ENCODE assay signal across 8 cellular contexts in the genomic region with DNA sequence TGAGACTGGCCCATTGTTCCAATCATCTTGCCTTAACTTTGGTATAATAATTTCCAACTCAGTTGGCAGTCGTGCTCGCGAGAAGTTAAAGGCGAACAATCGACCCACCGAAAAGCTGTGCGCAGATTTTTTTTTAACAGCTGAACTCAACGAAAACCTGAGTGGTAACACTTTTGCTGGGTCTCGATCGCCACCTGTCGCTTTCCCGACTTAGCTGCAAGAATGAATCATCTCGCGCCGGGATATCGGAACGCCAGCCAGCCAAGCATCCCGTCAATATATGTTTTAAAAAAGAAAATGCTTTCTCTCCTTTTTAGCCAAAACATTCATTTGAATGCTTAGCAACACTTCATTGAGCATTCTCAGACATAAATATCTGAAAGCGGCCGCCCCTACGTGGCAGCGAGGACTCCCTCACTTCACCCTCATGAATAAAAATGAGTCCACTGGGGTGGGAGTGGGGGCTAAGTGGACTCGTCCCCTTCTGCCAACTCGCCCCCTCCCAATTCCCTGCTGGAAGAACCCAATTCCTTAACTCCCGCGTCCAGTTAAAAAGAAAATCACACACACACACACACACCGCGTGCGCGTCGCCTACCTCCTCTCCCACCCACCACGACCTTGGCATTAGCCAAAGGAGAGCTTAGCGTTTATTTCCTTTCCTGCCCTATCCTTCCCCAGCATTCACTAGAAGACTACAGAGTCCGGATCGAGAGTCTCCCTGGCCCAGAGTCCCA. TPM values are rescaled to one million over a fixed set of nuclear protein-coding genes. Genes with fewer than 3 reads are reported as not detected.
DNase-seq lines count a peak whose midpoint lies in the region; ATAC-seq and TF ChIP-seq lines count a peak whose summit lies in the region.

No MANE protein-coding gene starts in this region.

- TF ChIP-seq CTCF in LNCAP (IDR thresholded peaks at IDR 0.05): peak; percentile 72
- peak; percentile 53 for TF ChIP-seq CTCF in coronary artery (IDR thresholded peaks at IDR 0.05)

- H3K27me3 ChIP-seq in skeletal muscle tissue (ENCODE audit: control insufficient read depth in 3 of 3, insufficient read depth in 3 of 3, low read length in 3 of 3): peaks cover 32 to 61% (median 59%) of the 10 kb centered on the region in 3 donors

- no peak overlapping the region for H3K27ac ChIP-seq in SK-N-MC
- H3K27ac ChIP-seq in coronary artery: peak overlapping the region; percentile 83 to 91
- peak overlapping the region; percentile 70 for H3K27ac ChIP-seq in skeletal muscle tissue (ENCODE audit: low read depth, low read length)

- peaks cover 26 to 45% (median 35%) of the 10 kb centered on the region in 3 donors for H3K4me1 ChIP-seq in skeletal muscle tissue (ENCODE audit: control insufficient read depth in 3 of 3, insufficient read depth in 3 of 3, low read length in 3 of 3)

- H3K36me3 ChIP-seq in SK-N-MC (ENCODE audit: insufficient read depth, low read length) (no peaks in the 10 kb centered on the region), skeletal muscle tissue (ENCODE audit: control insufficient read depth in 3 of 3, insufficient read depth in 3 of 3, low read length in 3 of 3) (no peaks in the 10 kb centered on the region)

- ATAC-seq in GM21619 (IDR thresholded peaks at IDR 0.05; ENCODE audit: unreplicated experiment): no peak
- ATAC-seq in HG03039 (IDR thresholded peaks at IDR 0.05; ENCODE audit: unreplicated experiment): no peak

- peak overlapping the region; percentile 73 for H3K4me3 ChIP-seq in SK-N-MC
- peak overlapping the region; percentile 88 for H3K4me3 ChIP-seq in coronary artery
- H3K4me3 ChIP-seq in skeletal muscle tissue (ENCODE audit: low read length in 3 of 3): peak overlapping the region; percentile 72 to 78 (median 74)

- H3K9me3 ChIP-seq in SK-N-MC (ENCODE audit: low read depth, low read length): no peaks in the 10 kb centered on the region
- H3K9me3 ChIP-seq in skeletal muscle tissue (ENCODE audit: control insufficient read depth in 3 of 3, low read length in 3 of 3): no peaks in the 10 kb centered on the region

- in situ Hi-C loops in G401 (cut with HindIII; ENCODE audit: low sequenced_read_pairs): no loop called here

- DNase-seq in G401 (ENCODE audit: low spot score) (peak; percentile 44), SK-N-MC (ENCODE audit: low read depth, low spot score) (peak; percentile 59), coronary artery (ENCODE audit: low spot score) (peak; percentile 80), islet precursor cell (peak; percentile 84)

- H3K9ac ChIP-seq in SK-N-MC (ENCODE audit: insufficient read length) (no peak overlapping the region), skeletal muscle tissue (ENCODE audit: low read depth in 1 of 3, low read length in 3 of 3) (peak overlapping the region; percentile 71 to 77 (median 73))

RNA-seq across cellular contexts. Expression of a gene that starts 1.5 kb away (rescaled TPM):
- total RNA-seq in G401 (2014; rRNA removed; shearing (Covaris generic)): not detected in 2 replicates
- 474 TPM for total RNA-seq in skeletal muscle tissue

RNA-seq across cellular contexts. Expression of a gene that starts 39.2 kb away (rescaled TPM):
- 157 and 189 TPM in 2 replicates for total RNA-seq in G401 (2014; rRNA removed; shearing (Covaris generic))
- total RNA-seq in skeletal muscle tissue: 280 TPM

Comparison
In these comparisons a context has a peak if more than half of its experiments do, and no peak if none do; other contexts are left out.
1. RNA of a gene that starts 1.5 kb away (total RNA-seq): 474 TPM in skeletal muscle tissue (single experiment); not detected in G401; every median in the first group is over 100 times any median in the second.
2. Peak in every context shown above with its lines, with median percentiles within 50 percentile points of each other: DNase-seq and H3K4me3 ChIP-seq.